Comparison of ENCODE assay signal across 9 cellular contexts in genomic region chr18:11149441-11150270, GRCh38. TPM values are rescaled to one million over a fixed set of nuclear protein-coding genes. Genes with fewer than 3 reads are reported as not detected.
DNase-seq lines count a peak whose midpoint lies in the region; ATAC-seq and TF ChIP-seq lines count a peak whose summit lies in the region.
"Had no signal": no experiment of that assay in that cellular context is flagged by ENCODE, and none has a peak within 500 bp of the region (broad histone marks: within the 10 kb centered on the region; RNA-seq: fewer than 3 reads in every experiment).

PIEZO2 (minus strand) TSS chr18:11149569; CDS start chr18:11148588, 981 bp downstream.

- no peaks in the 10 kb centered on the region for H3K36me3 Mint-ChIP-seq in CD4-positive, alpha-beta T cell (ENCODE audit: low read depth)

- CTCF ChIA-PET in CD4-positive, alpha-beta T cell (lab: Charles Lee), result no interaction called here

- DNase-seq in NCI-H2196 (lab: John Stamatoyannopoulos, UW; ENCODE audit: unreplicated experiment) (peak; percentile 75), NCI-H2196 treated with DMSO at 0.1 percent for 48 hours (lab: John Stamatoyannopoulos, UW; ENCODE audit: unreplicated experiment) (no peak), left ventricle myocardium superior (peak; percentile 66), pulmonary artery endothelial cell (ENCODE audit: low read depth, low spot score) (peak; percentile 40)
- DNase-seq in CD4-positive, alpha-beta T cell, result no peak

- ATAC-seq in HG02884 (IDR thresholded peaks at IDR 0.05; ENCODE audit: unreplicated experiment) (peak; percentile 86), left ventricle myocardium superior (peak; percentile 76), HG03378 (IDR thresholded peaks at IDR 0.05; ENCODE audit: unreplicated experiment) (no peak)
- ATAC-seq in CD4-positive, alpha-beta T cell (ENCODE audit: poor library complexity), result no peak

- H3K27me3 Mint-ChIP-seq in CD4-positive, alpha-beta T cell, result peaks cover 72% of the 10 kb centered on the region

- intact Hi-C loops in left ventricle myocardium superior (cut with micrococcal nuclease), result loop anchor here (5.0 kb wide), 1 partner anchor 587 kb away; no protein-coding TSS in a partner anchor
- intact Hi-C loops in CD4-positive, alpha-beta T cell (cut with DNase I, micrococcal nuclease), result loop anchor here in 1 of 2 experiments (5.0 to 10.0 kb wide), 2 partner anchors 587 to 1175 kb away; no protein-coding TSS in a partner anchor

- no peak within 1 kb of the TSS for H3K4me3 Mint-ChIP-seq in CD4-positive, alpha-beta T cell

- H3K4me1 Mint-ChIP-seq in CD4-positive, alpha-beta T cell (ENCODE audit: low read depth), result no peaks in the 10 kb centered on the region

- no peaks in the 10 kb centered on the region for H3K9me3 Mint-ChIP-seq in CD4-positive, alpha-beta T cell

- peaks cover 35% of the 10 kb centered on the region for H3K27me3 ChIP-seq in CD4-positive, alpha-beta T cell (ENCODE audit: control insufficient read depth, insufficient read depth, low read length)
- H3K27me3 ChIP-seq: BLaER1 had no signal

- no peak within 1 kb of the TSS for H3K27ac ChIP-seq in CD4-positive, alpha-beta T cell (ENCODE audit: low read depth, low read length)
- H3K27ac ChIP-seq: BLaER1 had no signal

- no peaks in the 10 kb centered on the region for H3K9me3 ChIP-seq in CD4-positive, alpha-beta T cell (ENCODE audit: control insufficient read depth, low read length)

- POLR2A ChIA-PET in CD4-positive, alpha-beta T cell (lab: Charles Lee), result no interaction called here

- H3K27ac Mint-ChIP-seq in CD4-positive, alpha-beta T cell, result no peak within 1 kb of the TSS

- no peak for TF ChIP-seq CTCF in WI38 (IDR thresholded peaks at IDR 0.05; ENCODE audit: low read depth, low read length)
- TF ChIP-seq CTCF in CD4-positive, alpha-beta T cell (IDR thresholded peaks at IDR 0.05), result no peak

- H3K4me3 ChIP-seq in WI38 (ENCODE audit: low read depth, low read length), result peak within 1 kb of the TSS; percentile 60
- H3K4me3 ChIP-seq: BLaER1 had no signal

RNA-seq across cellular contexts. Expression of gene PIEZO2, which starts in this region (rescaled TPM):
- 1.1 TPM for total RNA-seq in left ventricle myocardium superior
- total RNA-seq in pulmonary artery endothelial cell, result 15.2 and 63.7 TPM in 2 replicates
- total RNA-seq in CD4-positive, alpha-beta T cell, result not detected

Comparison
In these comparisons a context has a peak if more than half of its experiments do, and no peak if none do; other contexts are left out.
1. DNase-seq: peak in NCI-H2196 (single experiment), left ventricle myocardium superior (single experiment) and pulmonary artery endothelial cell (single experiment); none in NCI-H2196 treated with DMSO at 0.1 percent for 48 hours (single experiment) and CD4-positive, alpha-beta T cell (0 of 10).
2. ATAC-seq: peak in HG02884 (single experiment) and left ventricle myocardium superior (single experiment); none in HG03378 (single experiment) and CD4-positive, alpha-beta T cell (single experiment).